Comparison of ENCODE assay signal across 17 cellular contexts in the genomic region with DNA sequence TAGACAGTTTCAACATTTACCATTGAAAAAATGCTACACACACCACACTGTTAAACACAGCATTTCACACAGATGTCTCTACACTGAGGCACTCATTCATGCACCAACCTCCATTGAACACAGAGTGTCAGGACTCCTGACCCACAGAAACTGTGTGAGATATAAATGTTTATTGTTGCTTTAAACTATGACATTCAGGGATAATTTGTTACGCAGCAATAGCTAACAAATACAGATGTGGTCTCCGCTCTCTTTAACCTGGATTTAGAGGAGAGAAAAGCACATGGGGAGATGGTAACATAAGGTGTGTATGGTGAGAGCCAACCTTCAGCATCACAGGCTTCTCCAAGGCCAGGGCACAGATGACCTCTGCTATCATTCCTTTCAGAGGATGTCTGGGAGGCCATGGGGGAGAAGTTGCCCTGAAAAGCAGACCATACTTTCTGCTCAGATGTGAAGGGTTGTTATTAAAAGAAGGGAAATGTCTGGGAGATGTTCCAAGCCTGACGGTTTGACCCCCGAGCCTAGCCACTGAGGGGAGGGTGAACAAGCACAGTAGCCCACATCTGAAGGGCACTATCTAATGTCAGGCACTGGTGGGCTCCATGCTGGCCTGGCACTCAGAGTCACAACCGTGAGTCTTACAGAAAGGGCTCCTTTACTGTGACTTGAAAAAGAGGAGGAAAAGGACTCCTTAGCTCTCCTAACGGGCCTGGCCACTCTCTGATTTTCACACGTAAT.
A peak's percentile ranks its signal among the peaks of the same experiment; 100 is the strongest.
DNase-seq lines count a peak whose midpoint lies in the region; ATAC-seq and TF ChIP-seq lines count a peak whose summit lies in the region.
"Had no signal": no experiment of that assay in that cellular context is flagged by ENCODE, and none has a peak within 500 bp of the region (broad histone marks: within the 10 kb centered on the region; RNA-seq: fewer than 3 reads in every experiment).

No MANE protein-coding gene starts in this region.

- no peaks in the 10 kb centered on the region for H4K20me1 ChIP-seq in hepatocyte (ENCODE audit: insufficient read depth, poor library complexity, severe bottlenecking)
- H4K20me1 ChIP-seq: BLaER1 had no signal

- H3K36me3 ChIP-seq in endodermal cell (ENCODE audit: control insufficient read depth, insufficient read depth, low read length) (no peaks in the 10 kb centered on the region), hepatocyte (replicated peaks; ENCODE audit: insufficient read depth, low read depth) (no peaks in the 10 kb centered on the region)
- H3K36me3 ChIP-seq: BLaER1 had no signal

- H3K27ac Mint-ChIP-seq in activated T-cell treated with anti-CD3 and anti-CD28 coated beads, Interleukin-2, amount 50 U/mL, for 24 hours = no peak overlapping the region
- no peak overlapping the region for H3K27ac Mint-ChIP-seq in endodermal cell
- no peak overlapping the region for H3K27ac Mint-ChIP-seq in osteocyte (ENCODE audit: unreplicated experiment)
- H3K27ac Mint-ChIP-seq: CD4-positive, alpha-beta memory T cell had no signal

- no peak for ATAC-seq in activated T-cell treated with anti-CD3 and anti-CD28 coated beads, Interleukin-2, amount 50 U/mL, for 4 hours
- ATAC-seq: HCT116 had no signal

- peaks cover under 1% of the 10 kb centered on the region for H3K27me3 ChIP-seq in endodermal cell (ENCODE audit: control insufficient read depth, insufficient read depth, low read length, poor library complexity, severe bottlenecking)
- no peaks in the 10 kb centered on the region for H3K27me3 ChIP-seq in hepatocyte
- H3K27me3 ChIP-seq: BLaER1 had no signal

- no peak overlapping the region for H3K4me2 ChIP-seq in hepatocyte
- H3K4me2 ChIP-seq: BLaER1 had no signal

- peaks cover 7% of the 10 kb centered on the region for H3K9me3 ChIP-seq in endodermal cell (ENCODE audit: control insufficient read depth, low read length)
- H3K9me3 ChIP-seq in hepatocyte (ENCODE audit: low read depth) = no peaks in the 10 kb centered on the region
- H3K9me3 ChIP-seq: BLaER1 had no signal

- H3K4me3 Mint-ChIP-seq in activated T-cell treated with anti-CD3 and anti-CD28 coated beads, Interleukin-2, amount 50 U/mL, for 24 hours = no peak overlapping the region
- H3K4me3 Mint-ChIP-seq in activated T-cell treated with anti-CD3 and anti-CD28 coated beads, Interleukin-2, amount 50 U/mL, for 4 hours = no peak overlapping the region
- H3K4me3 Mint-ChIP-seq in endodermal cell (no peak overlapping the region), osteocyte (ENCODE audit: unreplicated experiment) (no peak overlapping the region)
- H3K4me3 Mint-ChIP-seq: CD14-positive monocyte; CD4-positive, alpha-beta memory T cell had no signal

- H3K27me3 Mint-ChIP-seq in activated T-cell treated with anti-CD3 and anti-CD28 coated beads, Interleukin-2, amount 50 U/mL, for 24 hours = peaks cover under 1% of the 10 kb centered on the region
- H3K27me3 Mint-ChIP-seq in activated T-cell treated with anti-CD3 and anti-CD28 coated beads, Interleukin-2, amount 50 U/mL, for 4 hours (ENCODE audit: low read depth) = peaks cover 5% of the 10 kb centered on the region
- H3K27me3 Mint-ChIP-seq in endodermal cell (ENCODE audit: insufficient read depth) = peaks cover 13% of the 10 kb centered on the region
- peaks cover 31% of the 10 kb centered on the region for H3K27me3 Mint-ChIP-seq in osteocyte (ENCODE audit: unreplicated experiment)
- H3K27me3 Mint-ChIP-seq: CD4-positive, alpha-beta memory T cell had no signal

- no peak overlapping the region for H3K4me3 ChIP-seq in endodermal cell (ENCODE audit: low read length)
- no peak overlapping the region for H3K4me3 ChIP-seq in hepatocyte
- H3K4me3 ChIP-seq: BLaER1 had no signal

- H3K9ac ChIP-seq in endodermal cell (ENCODE audit: extremely low read depth, low read length, poor library complexity, severe bottlenecking) = no peak overlapping the region
- H3K9ac ChIP-seq: BLaER1 had no signal

- H3K9me2 ChIP-seq in hepatocyte (replicated peaks; ENCODE audit: insufficient read depth) = no peaks in the 10 kb centered on the region

- no peaks in the 10 kb centered on the region for H3K9me3 Mint-ChIP-seq in activated T-cell treated with anti-CD3 and anti-CD28 coated beads, Interleukin-2, amount 50 U/mL, for 24 hours
- peaks cover 5% of the 10 kb centered on the region for H3K9me3 Mint-ChIP-seq in activated T-cell treated with anti-CD3 and anti-CD28 coated beads, Interleukin-2, amount 50 U/mL, for 4 hours
- H3K9me3 Mint-ChIP-seq in endodermal cell = peaks cover 6% of the 10 kb centered on the region
- no peaks in the 10 kb centered on the region for H3K9me3 Mint-ChIP-seq in osteocyte (ENCODE audit: unreplicated experiment)

- H3K36me3 Mint-ChIP-seq in activated T-cell treated with anti-CD3 and anti-CD28 coated beads, Interleukin-2, amount 50 U/mL, for 24 hours (ENCODE audit: low read depth) = no peaks in the 10 kb centered on the region
- no peaks in the 10 kb centered on the region for H3K36me3 Mint-ChIP-seq in activated T-cell treated with anti-CD3 and anti-CD28 coated beads, Interleukin-2, amount 50 U/mL, for 4 hours (ENCODE audit: insufficient read depth)
- H3K36me3 Mint-ChIP-seq in endodermal cell (ENCODE audit: low read depth) = no peaks in the 10 kb centered on the region
- H3K36me3 Mint-ChIP-seq in osteocyte (ENCODE audit: unreplicated experiment) = no peaks in the 10 kb centered on the region
- H3K36me3 Mint-ChIP-seq: CD14-positive monocyte; CD4-positive, alpha-beta memory T cell had no signal

- H3K27ac ChIP-seq in endodermal cell (ENCODE audit: low read depth, low read length) = no peak overlapping the region
- no peak overlapping the region for H3K27ac ChIP-seq in hepatocyte
- H3K27ac ChIP-seq: BLaER1 had no signal

- DNase-seq in activated T-cell treated with anti-CD3 and anti-CD28 coated beads, Interleukin-2, amount 50 U/mL, for 24 hours = peak; percentile 12
- no peak for DNase-seq in activated T-cell treated with anti-CD3 and anti-CD28 coated beads, Interleukin-2, amount 50 U/mL, for 4 hours
- DNase-seq in endodermal cell (peak; percentile 31), osteocyte (ENCODE audit: extremely low spot score, unreplicated experiment) (peak; percentile 23), hepatocyte (ENCODE audit: low spot score) (no peak)
- no peak for DNase-seq in stimulated activated CD4-positive, alpha-beta T cell treated with anti-CD3 and anti-CD28 coated beads, Interleukin-12 subunit alpha, Interleukin-12 subunit beta, amount 100 ng/mL, for 4 hours
- DNase-seq in activated naive CD4-positive, alpha-beta T cell (lab: John Stamatoyannopoulos, UW) = no peak
- DNase-seq: 8988T; CD4-positive, alpha-beta memory T cell; DMS153; DMS79; GDM1; GOT3; H7 had no signal

- WGBS in endodermal cell (ENCODE audit: insufficient coverage in 1 of 2, insufficient read length in 1 of 2), 2 experiments = 91 to 94% methylated on average over 5 to 7 of the region's 7 CpGs
- WGBS in hepatocyte (ENCODE audit: low lambda C conversion rate, missing lambda C conversion rate) = 78% methylated on average over 7 of the region's 7 CpGs

- no peak for TF ChIP-seq CTCF in endodermal cell (conservative IDR thresholded peaks at IDR 0.05)
- no peak for TF ChIP-seq CTCF in osteocyte (IDR thresholded peaks at IDR 0.05)
- no peak for TF ChIP-seq CTCF in hepatocyte (IDR thresholded peaks at IDR 0.05; ENCODE audit: poor library complexity)

- no peaks in the 10 kb centered on the region for H3K4me1 Mint-ChIP-seq in activated T-cell treated with anti-CD3 and anti-CD28 coated beads, Interleukin-2, amount 50 U/mL, for 24 hours (ENCODE audit: low read depth)
- no peaks in the 10 kb centered on the region for H3K4me1 Mint-ChIP-seq in activated T-cell treated with anti-CD3 and anti-CD28 coated beads, Interleukin-2, amount 50 U/mL, for 4 hours (ENCODE audit: low read depth)
- peaks cover 18% of the 10 kb centered on the region for H3K4me1 Mint-ChIP-seq in endodermal cell
- H3K4me1 Mint-ChIP-seq in osteocyte (ENCODE audit: unreplicated experiment) = peaks cover under 1% of the 10 kb centered on the region
- H3K4me1 Mint-ChIP-seq: CD4-positive, alpha-beta memory T cell had no signal

- H2AFZ ChIP-seq in hepatocyte = no peak overlapping the region

- H3K4me1 ChIP-seq in endodermal cell (ENCODE audit: control insufficient read depth, insufficient read depth, low read length) = peaks cover 1% of the 10 kb centered on the region
- peaks cover 5% of the 10 kb centered on the region for H3K4me1 ChIP-seq in hepatocyte (ENCODE audit: insufficient read depth)
- H3K4me1 ChIP-seq: BLaER1 had no signal

- no peaks in the 10 kb centered on the region for H3K79me2 ChIP-seq in hepatocyte

Comparison
In these comparisons a context has a peak if more than half of its experiments do, and no peak if none do; other contexts are left out.
1. DNase-seq: peak in activated T-cell treated with anti-CD3 and anti-CD28 coated beads, Interleukin-2, amount 50 U/mL, for 24 hours (single experiment), endodermal cell (single experiment) and osteocyte (single experiment); none in activated T-cell treated with anti-CD3 and anti-CD28 coated beads, Interleukin-2, amount 50 U/mL, for 4 hours (single experiment), stimulated activated CD4-positive, alpha-beta T cell treated with anti-CD3 and anti-CD28 coated beads, Interleukin-12 subunit alpha, Interleukin-12 subunit beta, amount 100 ng/mL, for 4 hours (single experiment), hepatocyte (single experiment) and activated naive CD4-positive, alpha-beta T cell (0 of 4).